In genomic region chr2:218645126-218645525, GRCh38 we compare ENCODE assay signal across 13 cellular contexts. TPM values are rescaled to one million over a fixed set of nuclear protein-coding genes. Genes with fewer than 3 reads are reported as not detected.
DNase-seq lines count a peak whose midpoint lies in the region; ATAC-seq, FAIRE-seq and TF ChIP-seq lines count a peak whose summit lies in the region.
"Had no signal": no experiment of that assay in that cellular context is flagged by ENCODE, and none has a peak within 500 bp of the region (broad histone marks: within the 10 kb centered on the region; RNA-seq: fewer than 3 reads in every experiment).

No MANE protein-coding gene starts in this region.

- TF ChIP-seq CTCF in astrocyte of the spinal cord (IDR thresholded peaks at IDR 0.05; ENCODE audit: low read depth, low read length) (no peak), osteocyte (IDR thresholded peaks at IDR 0.05) (no peak), heart left ventricle (IDR thresholded peaks at IDR 0.05) (no peak)

- no peak overlapping the region for H3K27ac ChIP-seq in heart left ventricle
- H3K27ac ChIP-seq: C4-2B had no signal

- WGBS in heart left ventricle, 4 donors, result 75 to 93% (median 89%) methylated on average over 1 of the region's 1 CpG

- no peak overlapping the region for H3K4me3 Mint-ChIP-seq in osteocyte (ENCODE audit: unreplicated experiment)
- H3K4me3 Mint-ChIP-seq: brain, type B pancreatic cell had no signal

- peaks cover 0 to 7% (median 0%) of the 10 kb centered on the region in 12 donors for H3K4me1 ChIP-seq in heart left ventricle
- H3K4me1 ChIP-seq: HAP-1 had no signal

- peaks cover 31% of the 10 kb centered on the region for H3K36me3 Mint-ChIP-seq in osteocyte (ENCODE audit: unreplicated experiment)
- H3K36me3 Mint-ChIP-seq: type B pancreatic cell had no signal

- FAIRE-seq in H54 (lab: Jason Lieb, UNC), result peak; percentile 78

- no peaks in the 10 kb centered on the region for H3K9me3 ChIP-seq in heart left ventricle
- H3K9me3 ChIP-seq: HAP-1 had no signal

- in situ Hi-C loops in astrocyte of the spinal cord (cut with HindIII; ENCODE audit: low sequenced_read_pairs), result no loop called here

- DNase-seq in EH (ENCODE audit: low read depth) (peak; percentile 31), H54 (ENCODE audit: insufficient read length, low spot score) (peak; percentile 60), astrocyte of the spinal cord (ENCODE audit: low read depth, low spot score) (peak; percentile 59), left kidney (ENCODE audit: low read depth, low spot score) (peak; percentile 21), foreskin melanocyte (no peak), osteocyte (ENCODE audit: extremely low spot score, unreplicated experiment) (no peak), heart left ventricle (no peak)
- DNase-seq: activated CD8-positive, alpha-beta memory T cell treated with anti-CD3 and anti-CD28 coated beads, Interleukin-2, amount 50 U/mL, for 48 hours had no signal

- intact Hi-C loops in heart left ventricle (cut with DNase I), result loop anchor here in 7 of 10 donors (5.0 to 10.0 kb wide), 6 partner anchors 48 to 370 kb away; partner anchors contain the start of genes CNOT9 (in 2 of the 7), USP37 (in 2 of the 7), AAMP (in 1 of the 7) and PNKD (in 1 of the 7)

- H3K9me3 Mint-ChIP-seq in osteocyte (ENCODE audit: unreplicated experiment), result no peaks in the 10 kb centered on the region
- H3K9me3 Mint-ChIP-seq: brain, type B pancreatic cell had no signal

- peaks cover 0 to 99% (median 97%) of the 10 kb centered on the region in 9 donors for H3K36me3 ChIP-seq in heart left ventricle

- H3K4me3 ChIP-seq in astrocyte of the spinal cord (ENCODE audit: low read depth, low read length) (no peak overlapping the region), heart left ventricle (no peak overlapping the region)
- H3K4me3 ChIP-seq: HAP-1 had no signal

- no peaks in the 10 kb centered on the region for H3K27me3 ChIP-seq in heart left ventricle

- no peak for ATAC-seq in heart left ventricle
- no peak for ATAC-seq in GM19324 (IDR thresholded peaks at IDR 0.05; ENCODE audit: low FRiP score, unreplicated experiment)

- no peak overlapping the region for H3K27ac Mint-ChIP-seq in osteocyte (ENCODE audit: unreplicated experiment)
- H3K27ac Mint-ChIP-seq: brain, type B pancreatic cell had no signal

- TF ChIP-seq POLR2A in H54 (IDR thresholded peaks at IDR 0.05; ENCODE audit: low read depth, low read length) (no peak), heart left ventricle (IDR thresholded peaks at IDR 0.05) (no peak)

- H3K27me3 Mint-ChIP-seq in osteocyte (ENCODE audit: unreplicated experiment), result no peaks in the 10 kb centered on the region
- H3K27me3 Mint-ChIP-seq: brain, type B pancreatic cell had no signal

- no peaks in the 10 kb centered on the region for H3K4me1 Mint-ChIP-seq in osteocyte (ENCODE audit: unreplicated experiment)
- H3K4me1 Mint-ChIP-seq: brain had no signal

RNA-seq across cellular contexts. Expression of gene ZNF142, which starts 14.3 kb away (rescaled TPM):
- total RNA-seq in osteocyte (33.4 and 35.5 TPM in 2 replicates), heart left ventricle (10 to 100 TPM; 18.1 to 46.0 (median 21.8) TPM)
- 10 to 100 TPM; 10.4 to 12.6 TPM for polyA plus RNA-seq in heart left ventricle

RNA-seq across cellular contexts. Expression of gene BCS1L, which starts 14.4 kb away (rescaled TPM):
- total RNA-seq in osteocyte, result 36.5 and 40.9 TPM in 2 replicates
- 10 to 100 TPM; 27.3 to 53.2 (median 43.7) TPM for total RNA-seq in heart left ventricle
- polyA plus RNA-seq in heart left ventricle, result 10 to 100 TPM; 43.3 to 54.7 TPM

RNA-seq across cellular contexts. Expression of gene RNF25, which starts 26.7 kb away (rescaled TPM):
- total RNA-seq in osteocyte (35.7 and 36.7 TPM in 2 replicates), heart left ventricle (10 to 100 TPM in 8 of 9 donors, 1 to 10 TPM in 1; 9.7 to 23.8 (median 15.0) TPM)
- 10 to 100 TPM; 21.0 to 24.0 TPM for polyA plus RNA-seq in heart left ventricle

RNA-seq across cellular contexts. Expression of gene STK36, which starts 26.8 kb away (rescaled TPM):
- total RNA-seq in osteocyte (60.7 and 67.8 TPM in 2 replicates), heart left ventricle (10 to 100 TPM in 3 of 9 donors, 1 to 10 TPM in 6; 4.7 to 16.2 (median 7.9) TPM)
- 1 to 10 TPM; 6.9 to 8.0 TPM for polyA plus RNA-seq in heart left ventricle

RNA-seq across cellular contexts. Expression of gene PLCD4, which starts 37.4 kb away (rescaled TPM):
- total RNA-seq in osteocyte (16.7 and 24.7 TPM in 2 replicates), heart left ventricle (1 to 10 TPM in 4 of 9 donors, under 1 TPM in 5; 0.14 to 1.9 (median 0.67) TPM)
- polyA plus RNA-seq in heart left ventricle, result under 1 TPM; 0.11 to 0.34 TPM

Comparison
In these comparisons a context has a peak if more than half of its experiments do, and no peak if none do; other contexts are left out.
1. DNase-seq: peak in EH (single experiment), H54 (single experiment), astrocyte of the spinal cord (single experiment) and left kidney (single experiment); none in foreskin melanocyte (single experiment), osteocyte (single experiment) and heart left ventricle (0 of 5).